17 cellular contexts compared by ENCODE assay signal in the genomic region with DNA sequence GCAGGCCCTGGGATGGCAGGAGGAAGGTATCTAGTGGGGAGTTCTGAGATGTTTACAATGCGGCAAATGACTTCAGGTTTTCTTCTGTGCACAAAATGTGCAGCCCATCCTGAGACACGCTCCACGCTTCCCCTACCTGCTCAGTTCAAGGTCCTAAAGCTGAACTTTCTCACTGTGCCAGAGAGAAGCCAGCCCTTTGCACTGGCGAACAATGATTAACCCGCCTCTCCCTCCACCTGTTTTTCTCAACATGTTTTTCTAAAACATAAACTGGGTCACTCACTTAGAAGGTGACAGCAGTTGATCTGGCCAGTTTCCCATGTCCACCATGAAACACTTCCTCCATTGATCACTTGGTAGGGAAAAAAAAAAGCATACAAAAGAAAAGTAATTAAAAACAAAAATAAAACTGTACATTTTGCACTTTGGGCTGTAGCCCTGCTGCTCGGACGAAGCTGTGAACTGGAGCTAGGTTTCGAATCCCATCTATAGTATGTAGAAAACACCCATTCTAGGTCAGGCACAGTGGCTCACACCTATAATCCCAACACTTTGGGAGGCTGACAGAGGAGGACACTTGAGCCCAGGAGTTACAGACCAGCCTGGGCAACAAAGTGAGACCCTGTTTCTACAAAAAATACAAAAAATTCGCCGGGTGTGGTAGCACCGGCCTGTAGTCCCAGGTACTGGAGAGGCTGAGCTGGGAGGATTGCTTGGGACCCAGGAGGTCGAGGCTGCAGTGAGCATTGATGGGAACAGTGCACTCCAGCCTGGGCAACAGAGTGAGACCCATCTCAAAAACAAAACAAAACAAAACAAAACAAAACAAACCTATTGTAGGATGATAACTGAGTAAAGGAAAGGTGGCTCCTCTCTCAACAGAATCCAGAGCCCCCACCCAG. TPM values are rescaled to one million over a fixed set of nuclear protein-coding genes. Genes with fewer than 3 reads are reported as not detected.
DNase-seq lines count a peak whose midpoint lies in the region; ATAC-seq, FAIRE-seq and TF ChIP-seq lines count a peak whose summit lies in the region.
"Had no signal": no experiment of that assay in that cellular context is flagged by ENCODE, and none has a peak within 500 bp of the region (broad histone marks: within the 10 kb centered on the region; RNA-seq: fewer than 3 reads in every experiment).

No MANE protein-coding gene starts in this region.

- 0 out of 2 replicates have a peak, but pooled peaks have one; percentile 7 for TF ChIP-seq RAD21 in HepG2 (CRISPR knock-in tag; IDR thresholded peaks at IDR 0.05)

- no peak overlapping the region for H3K27ac ChIP-seq in HEK293 (ENCODE audit: extremely low read depth, low read depth, low read length)
- H3K27ac ChIP-seq in body of pancreas: peak overlapping the region; percentile 74 to 94 (median 86)
- peak overlapping the region; percentile 85 for H3K27ac ChIP-seq in HepG2 (ENCODE audit: extremely low read length, insufficient read depth, low read length)
- peak overlapping the region; percentile 67 to 84 (median 72) for H3K27ac ChIP-seq in stomach
- H3K27ac ChIP-seq in osteoblast (ENCODE audit: low read depth, low read length): no peak overlapping the region

- peak; percentile 89 for ATAC-seq in body of pancreas
- ATAC-seq in HepG2: peak; percentile 80
- ATAC-seq: GM23338; stimulated activated naive B cell treated with anti-CD40 and anti-IgM and Interleukin-4, amounts not matched to agents 10 μg/mL and 1 μg/mL and 100 μg/mL, for 72 hours had no signal

- TF ChIP-seq CTCF in HEK293 (tag by site-specific recombination; IDR thresholded peaks at IDR 0.05) (no peak), body of pancreas (IDR thresholded peaks at IDR 0.05) (no peak), HepG2 (CRISPR knock-in tag; IDR thresholded peaks at IDR 0.05) (no peak), stomach (IDR thresholded peaks at IDR 0.05) (no peak), osteoblast (IDR thresholded peaks at IDR 0.05; ENCODE audit: extremely low read depth, low read depth, low read length) (no peak)

- POLR2A ChIA-PET in HEK293 (lab: Yijun Ruan, JAX): interaction anchor here (1.4 kb wide), 1 partner anchor 70 kb away, joined by 3 read pairs; the partner anchor contains the start of gene BECN1
- POLR2A ChIA-PET in HepG2 (lab: Yijun Ruan, JAX): interaction anchor here (0.9 to 3.6 kb wide), 19 partner anchors 8 to 473 kb away, joined by 3 to 32 read pairs (median 4); partner anchors contain the start of genes BECN1, PSMC3IP and RPL27

- H3K79me2 ChIP-seq in HepG2 (ENCODE audit: insufficient read depth, low read length) (no peaks in the 10 kb centered on the region), osteoblast (ENCODE audit: insufficient read depth, low read length) (no peaks in the 10 kb centered on the region)

- no TSS peak for BruUV-seq in HepG2 (replicated peaks; lab: Mats Ljungman, UMichigan)

- H3K27me3 ChIP-seq in body of pancreas: no peaks in the 10 kb centered on the region
- H3K27me3 ChIP-seq in HepG2 (ENCODE audit: control insufficient read depth in 1 of 2, insufficient read depth in 2 of 2, low read length in 2 of 2): no peaks in the 10 kb centered on the region
- H3K27me3 ChIP-seq in stomach: no peaks in the 10 kb centered on the region
- H3K27me3 ChIP-seq in osteoblast (ENCODE audit: insufficient read depth, low read length): peaks cover 2% of the 10 kb centered on the region
- H3K27me3 ChIP-seq: cardiac muscle cell had no signal

- peak overlapping the region; percentile 84 for H3K4me2 ChIP-seq in HepG2 (ENCODE audit: low read depth, low read length)
- no peak overlapping the region for H3K4me2 ChIP-seq in osteoblast (ENCODE audit: insufficient read depth, low read length)
- H3K4me2 ChIP-seq: GM23338 had no signal

- WGBS in body of pancreas, 2 donors: 31 to 35% methylated on average over 12 of the region's 12 CpGs
- 3% methylated on average over 12 of the region's 12 CpGs for WGBS in HepG2 (ENCODE audit: low lambda C conversion rate)
- 45 to 72% (median 54%) methylated on average over 12 of the region's 12 CpGs for WGBS in stomach, 5 donors

- DNase-seq in body of pancreas: peak; percentile 78 to 92 (median 88)
- peak; percentile 79 for DNase-seq in HepG2 (ENCODE audit: low spot score)
- peak; percentile 71 for DNase-seq in stomach
- DNase-seq in activated CD4-positive, CD25-positive, alpha-beta regulatory T cell (lab: John Stamatoyannopoulos, UW): no peak
- no peak for DNase-seq in osteoblast (ENCODE audit: insufficient read length, low spot score, missing footprints)
- no peak for DNase-seq in NCI-H2081 (lab: John Stamatoyannopoulos, UW)
- DNase-seq in glomerular visceral epithelial cell (ENCODE audit: extremely low spot score): no peak
- DNase-seq: C1 segment of cervical spinal cord; NCI-H2029; SHP77; stimulated activated naive B cell treated with anti-CD40 and anti-IgM and Interleukin-4, amounts not matched to agents 10 μg/mL and 1 μg/mL and 100 μg/mL, for 72 hours had no signal

- peak; percentile 93 for FAIRE-seq in HepG2 (lab: Jason Lieb, UNC)

- TF ChIP-seq EP300 in HepG2 (IDR thresholded peaks at IDR 0.05; ENCODE audit: low read depth in 2 of 2, low read length in 2 of 2): peak in 1 of 2 experiments; percentile 96; a peak in 2 of 4 replicates
- peak; percentile 82; the same call in 1 of the 2 replicates for TF ChIP-seq EP300 in HepG2 (CRISPR knock-in tag; IDR thresholded peaks at IDR 0.05; ENCODE audit: borderline replicate concordance)
- TF ChIP-seq EP300 in stomach (IDR thresholded peaks at IDR 0.05): no peak

- H3K9me3 ChIP-seq in HEK293 (ENCODE audit: control insufficient read depth, insufficient read depth, low read depth, low read length): no peaks in the 10 kb centered on the region
- H3K9me3 ChIP-seq in body of pancreas: no peaks in the 10 kb centered on the region
- no peaks in the 10 kb centered on the region for H3K9me3 ChIP-seq in HepG2 (ENCODE audit: low read length)
- H3K9me3 ChIP-seq in stomach: no peaks in the 10 kb centered on the region
- no peaks in the 10 kb centered on the region for H3K9me3 ChIP-seq in osteoblast (ENCODE audit: low read depth, low read length)

- CTCF ChIA-PET in HEK293 (lab: Yijun Ruan, JAX): interaction anchor here (0.6 kb wide), 2 partner anchors 9 to 11 kb away, joined by 3 to 5 read pairs; no protein-coding TSS in a partner anchor
- CTCF ChIA-PET in HepG2 (lab: Yijun Ruan, JAX; ENCODE audit: low intra/inter-chr PET ratio, low total read pairs): no interaction called here

- H4K20me1 ChIP-seq in HepG2 (ENCODE audit: insufficient read depth, low read length) (no peaks in the 10 kb centered on the region), osteoblast (ENCODE audit: insufficient read depth, low read length) (no peaks in the 10 kb centered on the region)

- H3K36me3 ChIP-seq in HEK293 (ENCODE audit: control insufficient read depth in 2 of 2, insufficient read depth in 1 of 2, low read length in 2 of 2) (no peaks in the 10 kb centered on the region; a peak in 1 of 3 replicates), body of pancreas (replicated peaks in 1 of 2; ENCODE audit: insufficient read depth in 1 of 2, low read depth in 2 of 2) (no peaks in the 10 kb centered on the region), HepG2 (replicated peaks in 1 of 2; ENCODE audit: control insufficient read depth in 1 of 2, insufficient read depth in 2 of 2, low read length in 2 of 2) (no peaks in the 10 kb centered on the region), stomach (no peaks in the 10 kb centered on the region), osteoblast (ENCODE audit: insufficient read depth, low read length) (no peaks in the 10 kb centered on the region)
- H3K36me3 ChIP-seq: cardiac muscle cell had no signal

- no peak overlapping the region for H2AFZ ChIP-seq in HepG2 (ENCODE audit: low read length)
- no peak overlapping the region for H2AFZ ChIP-seq in osteoblast (ENCODE audit: low read length)

- H3K4me3 ChIP-seq in HEK293 (ENCODE audit: low read depth, low read length) (no peak overlapping the region), body of pancreas (no peak overlapping the region), HepG2 (replicated peaks in 1 of 3; ENCODE audit: insufficient read depth in 1 of 3, low read depth in 2 of 3, low read length in 3 of 3) (peak overlapping the region; percentile 9 to 57 (median 22); a peak in 5 of 6 replicates), stomach (peak overlapping the region in 1 of 4 donors; percentile 5), osteoblast (ENCODE audit: insufficient read depth, low read length) (no peak overlapping the region)
- H3K4me3 ChIP-seq: cardiac muscle cell, GM23338 had no signal

- in situ Hi-C loops in HepG2 (cut with HindIII; ENCODE audit: extremely low pct_ligation_motif_present, low pct_unique_long_range_greater_than_20kb): no loop called here

- no peaks in the 10 kb centered on the region; the same call in 1 of the 2 replicates for H3K4me1 ChIP-seq in HEK293 (ENCODE audit: control insufficient read depth, insufficient read depth, low read length)
- peaks cover 50% of the 10 kb centered on the region for H3K4me1 ChIP-seq in body of pancreas
- H3K4me1 ChIP-seq in HepG2 (ENCODE audit: insufficient read depth, low read length): peaks cover 95% of the 10 kb centered on the region
- peaks cover 35 to 55% (median 45%) of the 10 kb centered on the region in 4 donors for H3K4me1 ChIP-seq in stomach
- no peaks in the 10 kb centered on the region for H3K4me1 ChIP-seq in osteoblast (ENCODE audit: insufficient read depth, low read length)

- TF ChIP-seq POLR2A in body of pancreas (IDR thresholded peaks at IDR 0.05) (no peak), HepG2 (IDR thresholded peaks at IDR 0.05; ENCODE audit: insufficient read depth in 1 of 2, low read depth in 2 of 2, low read length in 2 of 2) (peak; percentile 40 to 50; a peak in 3 of 4 replicates), stomach (IDR thresholded peaks at IDR 0.05) (no peak)

- intact Hi-C loops in body of pancreas (cut with DNase I) (no loop called here), HepG2 (cut with micrococcal nuclease; ENCODE audit: unreplicated experiment) (no loop called here), stomach (cut with DNase I; ENCODE audit: low total_unique reads) (no loop called here)

- peak overlapping the region; percentile 64 for H3K9ac ChIP-seq in HepG2 (ENCODE audit: insufficient read depth, low read depth, low read length)

RNA-seq across cellular contexts. Expression of gene G6PC1, which starts 6.1 kb away (rescaled TPM):
- total RNA-seq in body of pancreas: 1 to 10 TPM in 1 of 2 donors, not detected in 1; 2.6 TPM
- total RNA-seq in HepG2 (2016; rRNA removed; fragmentation: Illumina TruSeq; extraction: Trizol): 0.56 and 1.7 TPM in 2 replicates
- 0.30 and 0.35 TPM in 2 replicates for total RNA-seq in HepG2 (2016; cell fraction: cytosol; rRNA removed; fragmentation: Illumina TruSeq; extraction: Trizol; ENCODE audit: low read depth)
- 0.91 and 1.3 TPM in 2 replicates for total RNA-seq in HepG2 (2016; cell fraction: insoluble cytoplasmic fraction; rRNA removed; fragmentation: Illumina TruSeq; extraction: Trizol)
- 0.71 and 1.1 TPM in 2 replicates for total RNA-seq in HepG2 (2016; cell fraction: membrane; rRNA removed; fragmentation: Illumina TruSeq; extraction: Trizol)
- total RNA-seq in HepG2 (2016; cell fraction: nucleus; rRNA removed; fragmentation: Illumina TruSeq; extraction: Trizol): 2.2 and 2.5 TPM in 2 replicates
- 37.9 and 127 TPM in 2 replicates for polyA plus RNA-seq in HepG2 (2011; rRNA removed)
- 22.5 and 89.8 TPM in 2 replicates for polyA plus RNA-seq in HepG2 (2011; cell fraction: cytosol; rRNA removed)
- polyA plus RNA-seq in HepG2 (2011; cell fraction: nucleus; rRNA removed): 18.2 and 57.3 TPM in 2 replicates
- polyA plus RNA-seq in HepG2 (2012): 278 and 494 TPM in 2 replicates
- 0.17 and 0.19 TPM in 2 replicates for polyA plus RNA-seq in HepG2 (2016; cell fraction: cytosol; fragmentation: Illumina TruSeq; extraction: Trizol; ENCODE audit: low read depth)
- 0.60 and 0.89 TPM in 2 replicates for polyA plus RNA-seq in HepG2 (2016; cell fraction: insoluble cytoplasmic fraction; fragmentation: Illumina TruSeq; extraction: Trizol; ENCODE audit: low read depth)
- 0.27 and 0.36 TPM in 2 replicates for polyA plus RNA-seq in HepG2 (2016; cell fraction: membrane; fragmentation: Illumina TruSeq; extraction: Trizol; ENCODE audit: low read depth)
- polyA plus RNA-seq in HepG2 (2016; cell fraction: nucleus; fragmentation: Illumina TruSeq; extraction: Trizol; ENCODE audit: insufficient read depth, low read depth): 1.3 and 1.4 TPM in 2 replicates
- 0.30 and 160 TPM in 2 replicates for polyA minus RNA-seq in HepG2 (2011; rRNA and poly(A)+ RNA removed; ENCODE audit: low replicate concordance)
- polyA minus RNA-seq in HepG2 (2011; cell fraction: cytosol; rRNA and poly(A)+ RNA removed): 49.4 and 178 TPM in 2 replicates
- 35.3 and 157 TPM in 2 replicates for polyA minus RNA-seq in HepG2 (2011; cell fraction: nucleus; rRNA and poly(A)+ RNA removed)
- 1 to 10 TPM in 1 of 5 donors, not detected in 4; 4.0 TPM for total RNA-seq in stomach
- polyA plus RNA-seq in stomach: not detected
- total RNA-seq in osteoblast: not detected in 2 replicates
- total RNA-seq: cardiac muscle cell, G401, GM23338, myocyte had no signal
- polyA plus RNA-seq: cardiac muscle cell, esophagus, GM23338 had no signal

RNA-seq across cellular contexts. Expression of gene AOC3, which starts 43.5 kb away (rescaled TPM):
- 10 to 100 TPM in 1 of 2 donors, 1 to 10 TPM in 1; 6.5 to 55.7 TPM for total RNA-seq in body of pancreas
- total RNA-seq in HepG2 (2016; rRNA removed; fragmentation: Illumina TruSeq; extraction: Trizol): 8.7 and 10.4 TPM in 2 replicates
- 1.1 and 1.3 TPM in 2 replicates for total RNA-seq in HepG2 (2016; cell fraction: cytosol; rRNA removed; fragmentation: Illumina TruSeq; extraction: Trizol; ENCODE audit: low read depth)
- total RNA-seq in HepG2 (2016; cell fraction: insoluble cytoplasmic fraction; rRNA removed; fragmentation: Illumina TruSeq; extraction: Trizol): 8.4 and 9.5 TPM in 2 replicates
- total RNA-seq in HepG2 (2016; cell fraction: membrane; rRNA removed; fragmentation: Illumina TruSeq; extraction: Trizol): 5.2 and 5.4 TPM in 2 replicates
- total RNA-seq in HepG2 (2016; cell fraction: nucleus; rRNA removed; fragmentation: Illumina TruSeq; extraction: Trizol): 5.4 and 5.6 TPM in 2 replicates
- polyA plus RNA-seq in HepG2 (2011; rRNA removed): 51.7 and 61.0 TPM in 2 replicates
- polyA plus RNA-seq in HepG2 (2011; cell fraction: cytosol; rRNA removed): 41.8 and 51.7 TPM in 2 replicates
- polyA plus RNA-seq in HepG2 (2011; cell fraction: nucleus; rRNA removed): 46.4 and 56.2 TPM in 2 replicates
- 44.7 and 61.7 TPM in 2 replicates for polyA plus RNA-seq in HepG2 (2012)
- 2.7 and 3.3 TPM in 2 replicates for polyA plus RNA-seq in HepG2 (2016; cell fraction: cytosol; fragmentation: Illumina TruSeq; extraction: Trizol; ENCODE audit: low read depth)
- 21.1 and 22.0 TPM in 2 replicates for polyA plus RNA-seq in HepG2 (2016; cell fraction: insoluble cytoplasmic fraction; fragmentation: Illumina TruSeq; extraction: Trizol; ENCODE audit: low read depth)
- 6.6 and 6.7 TPM in 2 replicates for polyA plus RNA-seq in HepG2 (2016; cell fraction: membrane; fragmentation: Illumina TruSeq; extraction: Trizol; ENCODE audit: low read depth)
- polyA plus RNA-seq in HepG2 (2016; cell fraction: nucleus; fragmentation: Illumina TruSeq; extraction: Trizol; ENCODE audit: insufficient read depth, low read depth): 18.7 and 18.9 TPM in 2 replicates
- polyA minus RNA-seq in HepG2 (2011; rRNA and poly(A)+ RNA removed; ENCODE audit: low replicate concordance): 0.51 and 56.5 TPM in 2 replicates
- 13.8 and 20.0 TPM in 2 replicates for polyA minus RNA-seq in HepG2 (2011; cell fraction: cytosol; rRNA and poly(A)+ RNA removed)
- polyA minus RNA-seq in HepG2 (2011; cell fraction: nucleus; rRNA and poly(A)+ RNA removed): 11.6 and 18.6 TPM in 2 replicates
- total RNA-seq in stomach: 10 to 100 TPM; 20.9 to 67.9 (median 42.0) TPM
- 10 to 100 TPM in 1 of 3 donors, 1 to 10 TPM in 2; 6.2 to 46.9 (median 9.3) TPM for polyA plus RNA-seq in stomach
- under 0.01 TPM in 1 of 2 replicates, not detected in the other for total RNA-seq in osteoblast

RNA-seq across cellular contexts. Expression of gene AOC2, which starts 50.2 kb away (rescaled TPM):
- total RNA-seq in body of pancreas: 1 to 10 TPM; 1.0 to 3.0 TPM
- 0.55 and 1.2 TPM in 2 replicates for total RNA-seq in HepG2 (2016; rRNA removed; fragmentation: Illumina TruSeq; extraction: Trizol)
- total RNA-seq in HepG2 (2016; cell fraction: cytosol; rRNA removed; fragmentation: Illumina TruSeq; extraction: Trizol; ENCODE audit: low read depth): not detected in 2 replicates
- 0.30 and 1.3 TPM in 2 replicates for total RNA-seq in HepG2 (2016; cell fraction: insoluble cytoplasmic fraction; rRNA removed; fragmentation: Illumina TruSeq; extraction: Trizol)
- total RNA-seq in HepG2 (2016; cell fraction: membrane; rRNA removed; fragmentation: Illumina TruSeq; extraction: Trizol): 0.31 and 0.38 TPM in 2 replicates
- 2.2 and 3.5 TPM in 2 replicates for total RNA-seq in HepG2 (2016; cell fraction: nucleus; rRNA removed; fragmentation: Illumina TruSeq; extraction: Trizol)
- 3.3 and 5.1 TPM in 2 replicates for polyA plus RNA-seq in HepG2 (2011; rRNA removed)
- 1.7 TPM in 2 replicates for polyA plus RNA-seq in HepG2 (2011; cell fraction: cytosol; rRNA removed)
- 21.9 and 26.2 TPM in 2 replicates for polyA plus RNA-seq in HepG2 (2011; cell fraction: nucleus; rRNA removed)
- polyA plus RNA-seq in HepG2 (2012): 2.7 and 9.2 TPM in 2 replicates
- 0.10 and 0.19 TPM in 2 replicates for polyA plus RNA-seq in HepG2 (2016; cell fraction: cytosol; fragmentation: Illumina TruSeq; extraction: Trizol; ENCODE audit: low read depth)
- 0.66 and 0.95 TPM in 2 replicates for polyA plus RNA-seq in HepG2 (2016; cell fraction: insoluble cytoplasmic fraction; fragmentation: Illumina TruSeq; extraction: Trizol; ENCODE audit: low read depth)
- polyA plus RNA-seq in HepG2 (2016; cell fraction: membrane; fragmentation: Illumina TruSeq; extraction: Trizol; ENCODE audit: low read depth): 0.24 and 0.30 TPM in 2 replicates
- polyA plus RNA-seq in HepG2 (2016; cell fraction: nucleus; fragmentation: Illumina TruSeq; extraction: Trizol; ENCODE audit: insufficient read depth, low read depth): 5.9 and 6.2 TPM in 2 replicates
- polyA minus RNA-seq in HepG2 (2011; rRNA and poly(A)+ RNA removed; ENCODE audit: low replicate concordance): 5.1 and 5.5 TPM in 2 replicates
- polyA minus RNA-seq in HepG2 (2011; cell fraction: cytosol; rRNA and poly(A)+ RNA removed): 0.26 and 0.59 TPM in 2 replicates
- polyA minus RNA-seq in HepG2 (2011; cell fraction: nucleus; rRNA and poly(A)+ RNA removed): 9.8 and 10.3 TPM in 2 replicates
- 1 to 10 TPM in 1 of 5 donors, under 1 TPM in 2, not detected in 2; 0.87 to 3.0 (median 0.92) TPM for total RNA-seq in stomach
- under 1 TPM in 2 of 3 donors, not detected in 1; 0.50 to 0.55 TPM for polyA plus RNA-seq in stomach
- 0.72 and 0.88 TPM in 2 replicates for total RNA-seq in osteoblast
- total RNA-seq: G401 had no signal

Comparison
In these comparisons a context has a peak if more than half of its experiments do, and no peak if none do; other contexts are left out.
1. H3K27ac ChIP-seq: peak in body of pancreas (4 of 4), HepG2 (single experiment) and stomach (5 of 5); none in HEK293 (single experiment) and osteoblast (single experiment).
2. H3K4me3 ChIP-seq: peak in HepG2 (3 of 3); none in HEK293 (single experiment), body of pancreas (0 of 2) and osteoblast (single experiment).
3. DNase-seq: peak in body of pancreas (4 of 4), HepG2 (single experiment) and stomach (single experiment); none in activated CD4-positive, CD25-positive, alpha-beta regulatory T cell (0 of 4), osteoblast (single experiment), NCI-H2081 (0 of 2) and glomerular visceral epithelial cell (single experiment).
4. POLR2A ChIP-seq: peak in HepG2 (2 of 2); none in body of pancreas (0 of 3) and stomach (0 of 4).
5. Of the 63 proteins assayed by ChIP-seq in both HepG2 and HEK293: peak only in HepG2: ATF2, MEIS1, PATZ1, PRDM10, REPIN1, YY1 and 11 more; only in HEK293: none; in both: ZNF121; in neither: 43; mixed calls (peak in some experiments, not most) for 2.